ENCODE assay signal across 1 cellular context in genomic region chr16:74691093-74691855, GRCh38.
TF ChIP-seq lines count a peak whose summit lies in the region.

No MANE protein-coding gene starts in this region.

TF ChIP-seq in WTC11, 78 proteins besides CTCF, POLR2A, EP300 and RAD21 (continued from another document):
- TF ChIP-seq ATF2 (CRISPR knock-in tag; IDR thresholded peaks at IDR 0.05; ENCODE audit: borderline replicate concordance, low read depth) = no peak
